ENCODE assay signal across 1 cellular context in the genomic region with DNA sequence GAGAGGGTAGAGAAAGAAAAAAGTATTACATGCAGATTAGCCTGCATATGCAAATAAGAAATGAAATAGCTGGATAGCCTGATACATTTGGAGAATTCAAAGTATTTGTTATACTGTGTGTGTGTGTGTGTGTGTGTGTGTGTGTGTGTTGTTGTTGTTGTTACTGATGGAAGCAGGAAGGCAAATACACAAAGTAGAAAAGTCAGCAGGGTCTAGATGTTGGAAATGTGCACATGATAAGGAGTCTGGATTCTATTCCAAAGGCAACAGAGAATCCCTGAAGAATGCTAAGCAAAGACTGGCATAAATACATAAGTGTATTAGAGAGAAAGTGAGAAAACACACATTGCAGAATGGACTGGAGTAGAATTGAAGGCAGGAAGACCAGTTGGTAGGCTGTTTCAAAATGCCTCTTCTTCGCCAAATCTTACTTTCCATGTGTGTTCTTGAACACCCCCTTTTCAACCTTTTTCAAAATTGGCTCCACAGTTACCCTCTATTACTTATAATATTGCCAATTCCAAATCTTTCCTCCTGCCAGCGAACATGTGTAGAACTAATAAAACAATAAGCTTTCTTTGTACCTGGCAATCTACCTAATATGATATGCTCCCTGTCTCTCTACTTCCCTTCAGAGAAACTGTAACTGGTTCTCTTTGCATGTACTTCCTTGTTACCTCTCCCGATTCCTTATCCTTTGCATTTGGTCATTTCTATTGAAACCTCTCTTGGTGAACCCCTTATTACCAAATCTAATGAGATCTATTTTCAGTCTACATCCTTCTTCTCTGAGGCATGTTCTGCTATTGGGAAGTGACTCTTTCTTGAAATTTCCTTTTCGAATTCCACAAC.
TF ChIP-seq lines count a peak whose summit lies in the region.

No MANE protein-coding gene starts in this region.

TF ChIP-seq in K562, 482 proteins besides CTCF, POLR2A, EP300 and RAD21 (continued from another document and continues in another):
- TF ChIP-seq, protein P1, sequence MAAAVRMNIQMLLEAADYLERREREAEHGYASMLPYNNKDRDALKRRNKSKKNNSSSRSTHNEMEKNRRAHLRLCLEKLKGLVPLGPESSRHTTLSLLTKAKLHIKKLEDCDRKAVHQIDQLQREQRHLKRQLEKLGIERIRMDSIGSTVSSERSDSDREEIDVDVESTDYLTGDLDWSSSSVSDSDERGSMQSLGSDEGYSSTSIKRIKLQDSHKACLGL (CRISPR knock-in tag; IDR thresholded peaks at IDR 0.05; ENCODE audit: borderline replicate concordance, poor library complexity, severe bottlenecking) = no peak
- TF ChIP-seq SREBF1 (IDR thresholded peaks at IDR 0.05; ENCODE audit: borderline replicate concordance, low read depth, low read length) (no peak), TCF7 (IDR thresholded peaks at IDR 0.05; ENCODE audit: borderline replicate concordance) (no peak), MAFG (tag; conservative IDR thresholded peaks at IDR 0.05) (no peak), DLX4 (CRISPR knock-in tag; IDR thresholded peaks at IDR 0.05) (no peak), DDX20 (tag; IDR thresholded peaks at IDR 0.05; ENCODE audit: low read depth) (no peak), ZNF384 (IDR thresholded peaks at IDR 0.05; ENCODE audit: low read depth, low read length) (no peak), ZNF436 (CRISPR knock-in tag; IDR thresholded peaks at IDR 0.05) (no peak), RFX1 (IDR thresholded peaks at IDR 0.05) (no peak), KLF6 (CRISPR knock-in tag; IDR thresholded peaks at IDR 0.05; ENCODE audit: borderline replicate concordance) (no peak), MBD2 (IDR thresholded peaks at IDR 0.05; ENCODE audit: borderline replicate concordance, low read depth) (no peak), SRSF7 (optimal IDR thresholded peaks at IDR 0.05; ENCODE audit: low read depth, low read length) (no peak), NFXL1 (CRISPR knock-in tag; IDR thresholded peaks at IDR 0.05) (0 out of 2 replicates have a peak, but pooled peaks have one; percentile 29), ZBTB33 (CRISPR knock-in tag; IDR thresholded peaks at IDR 0.05) (no peak), ZNF696 (CRISPR knock-in tag; conservative IDR thresholded peaks at IDR 0.05) (no peak), ELF4 (CRISPR knock-in tag; IDR thresholded peaks at IDR 0.05) (peak; percentile 85), SUPT5H (IDR thresholded peaks at IDR 0.05) (no peak; the same call in 1 of the 2 replicates), MGA (IDR thresholded peaks at IDR 0.05) (no peak)
- TF ChIP-seq, protein P2, sequence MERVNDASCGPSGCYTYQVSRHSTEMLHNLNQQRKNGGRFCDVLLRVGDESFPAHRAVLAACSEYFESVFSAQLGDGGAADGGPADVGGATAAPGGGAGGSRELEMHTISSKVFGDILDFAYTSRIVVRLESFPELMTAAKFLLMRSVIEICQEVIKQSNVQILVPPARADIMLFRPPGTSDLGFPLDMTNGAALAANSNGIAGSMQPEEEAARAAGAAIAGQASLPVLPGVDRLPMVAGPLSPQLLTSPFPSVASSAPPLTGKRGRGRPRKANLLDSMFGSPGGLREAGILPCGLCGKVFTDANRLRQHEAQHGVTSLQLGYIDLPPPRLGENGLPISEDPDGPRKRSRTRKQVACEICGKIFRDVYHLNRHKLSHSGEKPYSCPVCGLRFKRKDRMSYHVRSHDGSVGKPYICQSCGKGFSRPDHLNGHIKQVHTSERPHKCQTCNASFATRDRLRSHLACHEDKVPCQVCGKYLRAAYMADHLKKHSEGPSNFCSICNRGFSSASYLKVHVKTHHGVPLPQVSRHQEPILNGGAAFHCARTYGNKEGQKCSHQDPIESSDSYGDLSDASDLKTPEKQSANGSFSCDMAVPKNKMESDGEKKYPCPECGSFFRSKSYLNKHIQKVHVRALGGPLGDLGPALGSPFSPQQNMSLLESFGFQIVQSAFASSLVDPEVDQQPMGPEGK (CRISPR knock-in tag; IDR thresholded peaks at IDR 0.05; ENCODE audit: borderline replicate concordance) = no peak
- TF ChIP-seq, protein P3, sequence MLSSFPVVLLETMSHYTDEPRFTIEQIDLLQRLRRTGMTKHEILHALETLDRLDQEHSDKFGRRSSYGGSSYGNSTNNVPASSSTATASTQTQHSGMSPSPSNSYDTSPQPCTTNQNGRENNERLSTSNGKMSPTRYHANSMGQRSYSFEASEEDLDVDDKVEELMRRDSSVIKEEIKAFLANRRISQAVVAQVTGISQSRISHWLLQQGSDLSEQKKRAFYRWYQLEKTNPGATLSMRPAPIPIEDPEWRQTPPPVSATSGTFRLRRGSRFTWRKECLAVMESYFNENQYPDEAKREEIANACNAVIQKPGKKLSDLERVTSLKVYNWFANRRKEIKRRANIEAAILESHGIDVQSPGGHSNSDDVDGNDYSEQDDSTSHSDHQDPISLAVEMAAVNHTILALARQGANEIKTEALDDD (IDR thresholded peaks at IDR 0.05) = no peak
- TF ChIP-seq, protein P4, sequence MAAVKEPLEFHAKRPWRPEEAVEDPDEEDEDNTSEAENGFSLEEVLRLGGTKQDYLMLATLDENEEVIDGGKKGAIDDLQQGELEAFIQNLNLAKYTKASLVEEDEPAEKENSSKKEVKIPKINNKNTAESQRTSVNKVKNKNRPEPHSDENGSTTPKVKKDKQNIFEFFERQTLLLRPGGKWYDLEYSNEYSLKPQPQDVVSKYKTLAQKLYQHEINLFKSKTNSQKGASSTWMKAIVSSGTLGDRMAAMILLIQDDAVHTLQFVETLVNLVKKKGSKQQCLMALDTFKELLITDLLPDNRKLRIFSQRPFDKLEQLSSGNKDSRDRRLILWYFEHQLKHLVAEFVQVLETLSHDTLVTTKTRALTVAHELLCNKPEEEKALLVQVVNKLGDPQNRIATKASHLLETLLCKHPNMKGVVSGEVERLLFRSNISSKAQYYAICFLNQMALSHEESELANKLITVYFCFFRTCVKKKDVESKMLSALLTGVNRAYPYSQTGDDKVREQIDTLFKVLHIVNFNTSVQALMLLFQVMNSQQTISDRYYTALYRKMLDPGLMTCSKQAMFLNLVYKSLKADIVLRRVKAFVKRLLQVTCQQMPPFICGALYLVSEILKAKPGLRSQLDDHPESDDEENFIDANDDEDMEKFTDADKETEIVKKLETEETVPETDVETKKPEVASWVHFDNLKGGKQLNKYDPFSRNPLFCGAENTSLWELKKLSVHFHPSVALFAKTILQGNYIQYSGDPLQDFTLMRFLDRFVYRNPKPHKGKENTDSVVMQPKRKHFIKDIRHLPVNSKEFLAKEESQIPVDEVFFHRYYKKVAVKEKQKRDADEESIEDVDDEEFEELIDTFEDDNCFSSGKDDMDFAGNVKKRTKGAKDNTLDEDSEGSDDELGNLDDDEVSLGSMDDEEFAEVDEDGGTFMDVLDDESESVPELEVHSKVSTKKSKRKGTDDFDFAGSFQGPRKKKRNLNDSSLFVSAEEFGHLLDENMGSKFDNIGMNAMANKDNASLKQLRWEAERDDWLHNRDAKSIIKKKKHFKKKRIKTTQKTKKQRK (IDR thresholded peaks at IDR 0.05; ENCODE audit: borderline replicate concordance, low read depth, low read length) = no peak
- TF ChIP-seq, protein P5, sequence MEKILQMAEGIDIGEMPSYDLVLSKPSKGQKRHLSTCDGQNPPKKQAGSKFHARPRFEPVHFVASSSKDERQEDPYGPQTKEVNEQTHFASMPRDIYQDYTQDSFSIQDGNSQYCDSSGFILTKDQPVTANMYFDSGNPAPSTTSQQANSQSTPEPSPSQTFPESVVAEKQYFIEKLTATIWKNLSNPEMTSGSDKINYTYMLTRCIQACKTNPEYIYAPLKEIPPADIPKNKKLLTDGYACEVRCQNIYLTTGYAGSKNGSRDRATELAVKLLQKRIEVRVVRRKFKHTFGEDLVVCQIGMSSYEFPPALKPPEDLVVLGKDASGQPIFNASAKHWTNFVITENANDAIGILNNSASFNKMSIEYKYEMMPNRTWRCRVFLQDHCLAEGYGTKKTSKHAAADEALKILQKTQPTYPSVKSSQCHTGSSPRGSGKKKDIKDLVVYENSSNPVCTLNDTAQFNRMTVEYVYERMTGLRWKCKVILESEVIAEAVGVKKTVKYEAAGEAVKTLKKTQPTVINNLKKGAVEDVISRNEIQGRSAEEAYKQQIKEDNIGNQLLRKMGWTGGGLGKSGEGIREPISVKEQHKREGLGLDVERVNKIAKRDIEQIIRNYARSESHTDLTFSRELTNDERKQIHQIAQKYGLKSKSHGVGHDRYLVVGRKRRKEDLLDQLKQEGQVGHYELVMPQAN (IDR thresholded peaks at IDR 0.05; ENCODE audit: borderline replicate concordance) = no peak; the same call in 1 of the 2 replicates
- TF ChIP-seq, protein P6, sequence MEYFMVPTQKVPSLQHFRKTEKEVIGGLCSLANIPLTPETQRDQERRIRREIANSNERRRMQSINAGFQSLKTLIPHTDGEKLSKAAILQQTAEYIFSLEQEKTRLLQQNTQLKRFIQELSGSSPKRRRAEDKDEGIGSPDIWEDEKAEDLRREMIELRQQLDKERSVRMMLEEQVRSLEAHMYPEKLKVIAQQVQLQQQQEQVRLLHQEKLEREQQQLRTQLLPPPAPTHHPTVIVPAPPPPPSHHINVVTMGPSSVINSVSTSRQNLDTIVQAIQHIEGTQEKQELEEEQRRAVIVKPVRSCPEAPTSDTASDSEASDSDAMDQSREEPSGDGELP (CRISPR knock-in tag; IDR thresholded peaks at IDR 0.05; ENCODE audit: borderline replicate concordance) = no peak
